18 cellular contexts compared by ENCODE assay signal in genomic region chr1:40637617-40638016, GRCh38. TPM values are rescaled to one million over a fixed set of nuclear protein-coding genes. Genes with fewer than 3 reads are reported as not detected.
A peak's percentile ranks its signal among the peaks of the same experiment; 100 is the strongest.
DNase-seq lines count a peak whose midpoint lies in the region; ATAC-seq and TF ChIP-seq lines count a peak whose summit lies in the region.
"Had no signal": no experiment of that assay in that cellular context is flagged by ENCODE, and none has a peak within 500 bp of the region (broad histone marks: within the 10 kb centered on the region; RNA-seq: fewer than 3 reads in every experiment).

No MANE protein-coding gene starts in this region.

- peaks cover 18% of the 10 kb centered on the region for H3K4me1 ChIP-seq in CD8-positive, alpha-beta T cell (ENCODE audit: insufficient read depth, low read length)
- H3K4me1 ChIP-seq: SJCRH30 had no signal

- H3K9me3 Mint-ChIP-seq in activated naive CD8-positive, alpha-beta T cell treated with anti-CD3 and anti-CD28 coated beads, Interleukin-2, amount 50 U/mL, for 24 hours = no peaks in the 10 kb centered on the region
- peaks cover 2% of the 10 kb centered on the region for H3K9me3 Mint-ChIP-seq in activated naive CD8-positive, alpha-beta T cell treated with anti-CD3 and anti-CD28 coated beads for 36 hours
- no peaks in the 10 kb centered on the region for H3K9me3 Mint-ChIP-seq in CD8-positive, alpha-beta T cell
- H3K9me3 Mint-ChIP-seq: CD4-positive, alpha-beta T cell; GM23338 had no signal

- POLR2A ChIA-PET in CD8-positive, alpha-beta T cell (lab: Charles Lee) = no interaction called here

- no peak overlapping the region for H3K27ac Mint-ChIP-seq in activated naive CD8-positive, alpha-beta T cell treated with anti-CD3 and anti-CD28 coated beads, Interleukin-2, amount 50 U/mL, for 24 hours
- no peak overlapping the region for H3K27ac Mint-ChIP-seq in activated naive CD8-positive, alpha-beta T cell treated with anti-CD3 and anti-CD28 coated beads for 36 hours
- no peak overlapping the region for H3K27ac Mint-ChIP-seq in CD8-positive, alpha-beta T cell
- H3K27ac Mint-ChIP-seq: CD4-positive, alpha-beta T cell; GM23338 had no signal

- peaks cover 37% of the 10 kb centered on the region for H3K4me1 Mint-ChIP-seq in activated naive CD8-positive, alpha-beta T cell treated with anti-CD3 and anti-CD28 coated beads, Interleukin-2, amount 50 U/mL, for 24 hours
- H3K4me1 Mint-ChIP-seq in activated naive CD8-positive, alpha-beta T cell treated with anti-CD3 and anti-CD28 coated beads for 36 hours = peaks cover 40% of the 10 kb centered on the region
- H3K4me1 Mint-ChIP-seq in CD8-positive, alpha-beta T cell (ENCODE audit: low read depth) = peaks cover 15% of the 10 kb centered on the region
- H3K4me1 Mint-ChIP-seq: GM23338 had no signal

- no peak for DNase-seq in activated naive CD8-positive, alpha-beta T cell treated with anti-CD3 and anti-CD28 coated beads, Interleukin-2, amount 50 U/mL, for 24 hours
- DNase-seq in activated naive CD8-positive, alpha-beta T cell treated with anti-CD3 and anti-CD28 coated beads for 36 hours = no peak
- DNase-seq in posterior vena cava (ENCODE audit: low spot score) = peak; percentile 24
- no peak for DNase-seq in CD8-positive, alpha-beta T cell
- DNase-seq in dermis blood vessel endothelial cell = no peak
- DNase-seq: BE2C; CD4-positive, alpha-beta T cell; DMS153; HCEC 1CT; Kasumi-1; NCI-H1694; NCI-H2081; NCI-H2171 treated with DMSO at 0.1 percent for 48 hours; NCI-H526; SJCRH30 had no signal

- H3K4me3 ChIP-seq in CD8-positive, alpha-beta T cell (ENCODE audit: low read depth, low read length) = no peak overlapping the region
- H3K4me3 ChIP-seq: GM23338, SJCRH30 had no signal

- no peak overlapping the region for H3K4me3 Mint-ChIP-seq in activated naive CD8-positive, alpha-beta T cell treated with anti-CD3 and anti-CD28 coated beads, Interleukin-2, amount 50 U/mL, for 24 hours
- no peak overlapping the region for H3K4me3 Mint-ChIP-seq in activated naive CD8-positive, alpha-beta T cell treated with anti-CD3 and anti-CD28 coated beads for 36 hours
- no peak overlapping the region for H3K4me3 Mint-ChIP-seq in CD8-positive, alpha-beta T cell
- H3K4me3 Mint-ChIP-seq: CD4-positive, alpha-beta T cell; GM23338 had no signal

- peak overlapping the region; percentile 14 for H3K27ac ChIP-seq in angular gyrus (ENCODE audit: low read depth, low read length)
- H3K27ac ChIP-seq in CD8-positive, alpha-beta T cell (ENCODE audit: low read depth, low read length) = no peak overlapping the region
- H3K27ac ChIP-seq: SJCRH30 had no signal

- intact Hi-C loops in posterior vena cava (cut with DNase I) = loop anchor here in 1 of 2 donors (10.0 kb wide), 1 partner anchor 187 kb away; no protein-coding TSS in a partner anchor
- intact Hi-C loops in CD8-positive, alpha-beta T cell (cut with DNase I, micrococcal nuclease) = no loop called here

- no peaks in the 10 kb centered on the region for H3K9me3 ChIP-seq in CD8-positive, alpha-beta T cell (ENCODE audit: low read length)
- H3K9me3 ChIP-seq: BE2C, SJCRH30 had no signal

- H3K36me3 Mint-ChIP-seq in activated naive CD8-positive, alpha-beta T cell treated with anti-CD3 and anti-CD28 coated beads, Interleukin-2, amount 50 U/mL, for 24 hours (ENCODE audit: low read depth) = peaks cover 1% of the 10 kb centered on the region
- no peaks in the 10 kb centered on the region for H3K36me3 Mint-ChIP-seq in activated naive CD8-positive, alpha-beta T cell treated with anti-CD3 and anti-CD28 coated beads for 36 hours
- H3K36me3 Mint-ChIP-seq in CD8-positive, alpha-beta T cell = no peaks in the 10 kb centered on the region

- H3K27me3 ChIP-seq in CD8-positive, alpha-beta T cell (ENCODE audit: insufficient read depth, low read length) = no peaks in the 10 kb centered on the region
- H3K27me3 ChIP-seq: BE2C, SJCRH30 had no signal

- no peaks in the 10 kb centered on the region for H3K36me3 ChIP-seq in CD8-positive, alpha-beta T cell (ENCODE audit: insufficient read depth, low read length)
- H3K36me3 ChIP-seq: SJCRH30 had no signal

- peak; percentile 39 for ATAC-seq in activated naive CD8-positive, alpha-beta T cell treated with anti-CD3 and anti-CD28 coated beads, Interleukin-2, amount 50 U/mL, for 24 hours
- no peak for ATAC-seq in CD8-positive, alpha-beta T cell
- no peak for ATAC-seq in GM18909 (IDR thresholded peaks at IDR 0.05; ENCODE audit: poor library complexity, unreplicated experiment)

- TF ChIP-seq CTCF in CD8-positive, alpha-beta T cell (IDR thresholded peaks at IDR 0.05) = no peak

- CTCF ChIA-PET in CD8-positive, alpha-beta T cell (lab: Charles Lee) = interaction anchor here (1.4 kb wide), 1 partner anchor 137 kb away, joined by 3 read pairs; no protein-coding TSS in a partner anchor

- no peaks in the 10 kb centered on the region for H3K27me3 Mint-ChIP-seq in activated naive CD8-positive, alpha-beta T cell treated with anti-CD3 and anti-CD28 coated beads, Interleukin-2, amount 50 U/mL, for 24 hours
- H3K27me3 Mint-ChIP-seq in activated naive CD8-positive, alpha-beta T cell treated with anti-CD3 and anti-CD28 coated beads for 36 hours = no peaks in the 10 kb centered on the region
- H3K27me3 Mint-ChIP-seq in CD8-positive, alpha-beta T cell (ENCODE audit: low read depth) = no peaks in the 10 kb centered on the region
- H3K27me3 Mint-ChIP-seq: CD4-positive, alpha-beta T cell had no signal

RNA-seq across cellular contexts. Expression of gene RIMS3, which starts 27.9 kb away (rescaled TPM):
- 1 to 10 TPM; 1.1 to 1.9 TPM for total RNA-seq in activated naive CD8-positive, alpha-beta T cell treated with anti-CD3 and anti-CD28 coated beads for 36 hours
- 10 to 100 TPM in 1 of 2 donors, 1 to 10 TPM in 1; 8.2 to 11.2 TPM for total RNA-seq in posterior vena cava
- under 1 TPM; 0.64 to 0.68 TPM for total RNA-seq in CD8-positive, alpha-beta T cell
- total RNA-seq in dermis blood vessel endothelial cell = 0.28 and 0.34 TPM in 2 replicates

RNA-seq across cellular contexts. Expression of gene NFYC, which starts 53.9 kb away (rescaled TPM):
- total RNA-seq in activated naive CD8-positive, alpha-beta T cell treated with anti-CD3 and anti-CD28 coated beads for 36 hours = 10 to 100 TPM; 58.2 to 59.0 TPM
- total RNA-seq in posterior vena cava (10 to 100 TPM; 33.5 to 44.8 TPM), dermis blood vessel endothelial cell (19.2 and 29.5 TPM in 2 replicates)
- 10 to 100 TPM; 31.3 to 31.6 TPM for total RNA-seq in CD8-positive, alpha-beta T cell
